Comparison of ENCODE assay signal across 1 cellular context in genomic region chr6:106787327-106788196, GRCh38.
A peak's percentile ranks its signal among the peaks of the same experiment; 100 is the strongest.
TF ChIP-seq lines count a peak whose summit lies in the region.

No MANE protein-coding gene starts in this region.

TF ChIP-seq in HepG2, 621 proteins besides CTCF, POLR2A, EP300 and RAD21 (continued from another document and continues in another):
- TF ChIP-seq, protein P1, sequence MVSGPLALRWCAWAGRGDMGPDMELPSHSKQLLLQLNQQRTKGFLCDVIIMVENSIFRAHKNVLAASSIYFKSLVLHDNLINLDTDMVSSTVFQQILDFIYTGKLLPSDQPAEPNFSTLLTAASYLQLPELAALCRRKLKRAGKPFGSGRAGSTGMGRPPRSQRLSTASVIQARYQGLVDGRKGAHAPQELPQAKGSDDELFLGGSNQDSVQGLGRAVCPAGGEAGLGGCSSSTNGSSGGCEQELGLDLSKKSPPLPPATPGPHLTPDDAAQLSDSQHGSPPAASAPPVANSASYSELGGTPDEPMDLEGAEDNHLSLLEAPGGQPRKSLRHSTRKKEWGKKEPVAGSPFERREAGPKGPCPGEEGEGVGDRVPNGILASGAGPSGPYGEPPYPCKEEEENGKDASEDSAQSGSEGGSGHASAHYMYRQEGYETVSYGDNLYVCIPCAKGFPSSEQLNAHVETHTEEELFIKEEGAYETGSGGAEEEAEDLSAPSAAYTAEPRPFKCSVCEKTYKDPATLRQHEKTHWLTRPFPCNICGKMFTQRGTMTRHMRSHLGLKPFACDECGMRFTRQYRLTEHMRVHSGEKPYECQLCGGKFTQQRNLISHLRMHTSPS (CRISPR knock-in tag; IDR thresholded peaks at IDR 0.05; ENCODE audit: low read depth): no peak
- TF ChIP-seq RFXANK (CRISPR knock-in tag; IDR thresholded peaks at IDR 0.05): 0 out of 2 replicates have a peak, but pooled peaks have one; percentile 27
- no peak for TF ChIP-seq ZNF772 (CRISPR knock-in tag; IDR thresholded peaks at IDR 0.05)
- TF ChIP-seq NFIB (CRISPR knock-in tag; IDR thresholded peaks at IDR 0.05; ENCODE audit: borderline replicate concordance): no peak
- TF ChIP-seq NPAS2 (CRISPR knock-in tag; IDR thresholded peaks at IDR 0.05; ENCODE audit: borderline replicate concordance): no peak
- no peak for TF ChIP-seq TRIM24 (CRISPR knock-in tag; IDR thresholded peaks at IDR 0.05)
- peak; percentile 36; the same call in 1 of the 2 replicates for TF ChIP-seq ZNF503 (CRISPR knock-in tag; IDR thresholded peaks at IDR 0.05)
- TF ChIP-seq MYC (CRISPR knock-in tag; IDR thresholded peaks at IDR 0.05; ENCODE audit: borderline replicate concordance): no peak
- no peak for TF ChIP-seq TBX3 (IDR thresholded peaks at IDR 0.05; ENCODE audit: borderline replicate concordance)
- TF ChIP-seq, protein P2, sequence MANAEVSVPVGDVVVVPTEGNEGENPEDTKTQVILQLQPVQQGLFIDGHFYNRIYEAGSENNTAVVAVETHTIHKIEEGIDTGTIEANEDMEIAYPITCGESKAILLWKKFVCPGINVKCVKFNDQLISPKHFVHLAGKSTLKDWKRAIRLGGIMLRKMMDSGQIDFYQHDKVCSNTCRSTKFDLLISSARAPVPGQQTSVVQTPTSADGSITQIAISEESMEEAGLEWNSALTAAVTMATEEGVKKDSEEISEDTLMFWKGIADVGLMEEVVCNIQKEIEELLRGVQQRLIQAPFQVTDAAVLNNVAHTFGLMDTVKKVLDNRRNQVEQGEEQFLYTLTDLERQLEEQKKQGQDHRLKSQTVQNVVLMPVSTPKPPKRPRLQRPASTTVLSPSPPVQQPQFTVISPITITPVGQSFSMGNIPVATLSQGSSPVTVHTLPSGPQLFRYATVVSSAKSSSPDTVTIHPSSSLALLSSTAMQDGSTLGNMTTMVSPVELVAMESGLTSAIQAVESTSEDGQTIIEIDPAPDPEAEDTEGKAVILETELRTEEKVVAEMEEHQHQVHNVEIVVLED (CRISPR knock-in tag; IDR thresholded peaks at IDR 0.05; ENCODE audit: borderline replicate concordance): no peak
- TF ChIP-seq, protein P3, sequence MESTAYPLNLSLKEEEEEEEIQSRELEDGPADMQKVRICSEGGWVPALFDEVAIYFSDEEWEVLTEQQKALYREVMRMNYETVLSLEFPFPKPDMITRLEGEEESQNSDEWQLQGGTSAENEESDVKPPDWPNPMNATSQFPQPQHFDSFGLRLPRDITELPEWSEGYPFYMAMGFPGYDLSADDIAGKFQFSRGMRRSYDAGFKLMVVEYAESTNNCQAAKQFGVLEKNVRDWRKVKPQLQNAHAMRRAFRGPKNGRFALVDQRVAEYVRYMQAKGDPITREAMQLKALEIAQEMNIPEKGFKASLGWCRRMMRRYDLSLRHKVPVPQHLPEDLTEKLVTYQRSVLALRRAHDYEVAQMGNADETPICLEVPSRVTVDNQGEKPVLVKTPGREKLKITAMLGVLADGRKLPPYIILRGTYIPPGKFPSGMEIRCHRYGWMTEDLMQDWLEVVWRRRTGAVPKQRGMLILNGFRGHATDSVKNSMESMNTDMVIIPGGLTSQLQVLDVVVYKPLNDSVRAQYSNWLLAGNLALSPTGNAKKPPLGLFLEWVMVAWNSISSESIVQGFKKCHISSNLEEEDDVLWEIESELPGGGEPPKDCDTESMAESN (CRISPR knock-in tag; conservative IDR thresholded peaks at IDR 0.05): no peak
- no peak for TF ChIP-seq ZSCAN31 (CRISPR knock-in tag; IDR thresholded peaks at IDR 0.05; ENCODE audit: low read depth)
- TF ChIP-seq ATAD3A (CRISPR knock-in tag; IDR thresholded peaks at IDR 0.05): no peak
- 0 out of 2 replicates have a peak, but pooled peaks have one; percentile 48 for TF ChIP-seq BRCA1 (CRISPR knock-in tag; IDR thresholded peaks at IDR 0.05)
- TF ChIP-seq POLR2G (IDR thresholded peaks at IDR 0.05; ENCODE audit: low read depth, low read length): no peak
- TF ChIP-seq, protein P4, sequence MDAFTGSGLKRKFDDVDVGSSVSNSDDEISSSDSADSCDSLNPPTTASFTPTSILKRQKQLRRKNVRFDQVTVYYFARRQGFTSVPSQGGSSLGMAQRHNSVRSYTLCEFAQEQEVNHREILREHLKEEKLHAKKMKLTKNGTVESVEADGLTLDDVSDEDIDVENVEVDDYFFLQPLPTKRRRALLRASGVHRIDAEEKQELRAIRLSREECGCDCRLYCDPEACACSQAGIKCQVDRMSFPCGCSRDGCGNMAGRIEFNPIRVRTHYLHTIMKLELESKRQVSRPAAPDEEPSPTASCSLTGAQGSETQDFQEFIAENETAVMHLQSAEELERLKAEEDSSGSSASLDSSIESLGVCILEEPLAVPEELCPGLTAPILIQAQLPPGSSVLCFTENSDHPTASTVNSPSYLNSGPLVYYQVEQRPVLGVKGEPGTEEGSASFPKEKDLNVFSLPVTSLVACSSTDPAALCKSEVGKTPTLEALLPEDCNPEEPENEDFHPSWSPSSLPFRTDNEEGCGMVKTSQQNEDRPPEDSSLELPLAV (CRISPR knock-in tag; conservative IDR thresholded peaks at IDR 0.05; ENCODE audit: low read depth): no peak
- peak; percentile 55; the same call in 1 of the 2 replicates for TF ChIP-seq REPIN1 (CRISPR knock-in tag; IDR thresholded peaks at IDR 0.05; ENCODE audit: borderline replicate concordance, low read depth)
- no peak for TF ChIP-seq PAWR (CRISPR knock-in tag; IDR thresholded peaks at IDR 0.05; ENCODE audit: borderline replicate concordance)
- TF ChIP-seq BCL3 (CRISPR knock-in tag; IDR thresholded peaks at IDR 0.05): no peak
- TF ChIP-seq ZNF879 (CRISPR knock-in tag; IDR thresholded peaks at IDR 0.05): no peak
- no peak for TF ChIP-seq ZNF33A (CRISPR knock-in tag; IDR thresholded peaks at IDR 0.05; ENCODE audit: borderline replicate concordance)
- no peak for TF ChIP-seq FOXK1 (CRISPR knock-in tag; IDR thresholded peaks at IDR 0.05; ENCODE audit: borderline replicate concordance, low read depth)
- TF ChIP-seq CEBPB (IDR thresholded peaks at IDR 0.05; ENCODE audit: borderline replicate concordance, low read depth, low read length): peak; percentile 91
- no peak for TF ChIP-seq BHLHE40 (IDR thresholded peaks at IDR 0.05; ENCODE audit: low read length)
- TF ChIP-seq POGZ (CRISPR knock-in tag; IDR thresholded peaks at IDR 0.05): no peak
- no peak for TF ChIP-seq KMT2B (CRISPR knock-in tag; IDR thresholded peaks at IDR 0.05)
- TF ChIP-seq, protein P5, sequence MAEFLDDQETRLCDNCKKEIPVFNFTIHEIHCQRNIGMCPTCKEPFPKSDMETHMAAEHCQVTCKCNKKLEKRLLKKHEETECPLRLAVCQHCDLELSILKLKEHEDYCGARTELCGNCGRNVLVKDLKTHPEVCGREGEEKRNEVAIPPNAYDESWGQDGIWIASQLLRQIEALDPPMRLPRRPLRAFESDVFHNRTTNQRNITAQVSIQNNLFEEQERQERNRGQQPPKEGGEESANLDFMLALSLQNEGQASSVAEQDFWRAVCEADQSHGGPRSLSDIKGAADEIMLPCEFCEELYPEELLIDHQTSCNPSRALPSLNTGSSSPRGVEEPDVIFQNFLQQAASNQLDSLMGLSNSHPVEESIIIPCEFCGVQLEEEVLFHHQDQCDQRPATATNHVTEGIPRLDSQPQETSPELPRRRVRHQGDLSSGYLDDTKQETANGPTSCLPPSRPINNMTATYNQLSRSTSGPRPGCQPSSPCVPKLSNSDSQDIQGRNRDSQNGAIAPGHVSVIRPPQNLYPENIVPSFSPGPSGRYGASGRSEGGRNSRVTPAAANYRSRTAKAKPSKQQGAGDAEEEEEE (CRISPR knock-in tag; IDR thresholded peaks at IDR 0.05; ENCODE audit: borderline replicate concordance): no peak
- TF ChIP-seq, protein P6, sequence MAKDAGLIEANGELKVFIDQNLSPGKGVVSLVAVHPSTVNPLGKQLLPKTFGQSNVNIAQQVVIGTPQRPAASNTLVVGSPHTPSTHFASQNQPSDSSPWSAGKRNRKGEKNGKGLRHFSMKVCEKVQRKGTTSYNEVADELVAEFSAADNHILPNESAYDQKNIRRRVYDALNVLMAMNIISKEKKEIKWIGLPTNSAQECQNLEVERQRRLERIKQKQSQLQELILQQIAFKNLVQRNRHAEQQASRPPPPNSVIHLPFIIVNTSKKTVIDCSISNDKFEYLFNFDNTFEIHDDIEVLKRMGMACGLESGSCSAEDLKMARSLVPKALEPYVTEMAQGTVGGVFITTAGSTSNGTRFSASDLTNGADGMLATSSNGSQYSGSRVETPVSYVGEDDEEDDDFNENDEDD (CRISPR knock-in tag; IDR thresholded peaks at IDR 0.05; ENCODE audit: borderline replicate concordance): peak; percentile 77; the same call in 1 of the 2 replicates
- TF ChIP-seq ZNF792 (CRISPR knock-in tag; IDR thresholded peaks at IDR 0.05): peak; percentile 55; the same call in 1 of the 2 replicates
- TF ChIP-seq ZBTB43 (CRISPR knock-in tag; conservative IDR thresholded peaks at IDR 0.05): 0 out of 2 replicates have a peak, but pooled peaks have one; percentile 51
- TF ChIP-seq ZNF557 (CRISPR knock-in tag; IDR thresholded peaks at IDR 0.05): no peak
- TF ChIP-seq TRIM22 (IDR thresholded peaks at IDR 0.05): no peak
- peak; percentile 71 for TF ChIP-seq GATAD2A (CRISPR knock-in tag; IDR thresholded peaks at IDR 0.05)
- no peak for TF ChIP-seq DDIT3 (CRISPR knock-in tag; IDR thresholded peaks at IDR 0.05)
- no peak for TF ChIP-seq SMAD3 (CRISPR knock-in tag; IDR thresholded peaks at IDR 0.05)
- TF ChIP-seq, protein P7, sequence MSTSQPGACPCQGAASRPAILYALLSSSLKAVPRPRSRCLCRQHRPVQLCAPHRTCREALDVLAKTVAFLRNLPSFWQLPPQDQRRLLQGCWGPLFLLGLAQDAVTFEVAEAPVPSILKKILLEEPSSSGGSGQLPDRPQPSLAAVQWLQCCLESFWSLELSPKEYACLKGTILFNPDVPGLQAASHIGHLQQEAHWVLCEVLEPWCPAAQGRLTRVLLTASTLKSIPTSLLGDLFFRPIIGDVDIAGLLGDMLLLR (CRISPR knock-in tag; IDR thresholded peaks at IDR 0.05): no peak
- no peak for TF ChIP-seq HOXA9 (CRISPR knock-in tag; IDR thresholded peaks at IDR 0.05; ENCODE audit: borderline replicate concordance)
- no peak for TF ChIP-seq DR1 (CRISPR knock-in tag; IDR thresholded peaks at IDR 0.05)
- no peak for TF ChIP-seq ZNF496 (CRISPR knock-in tag; IDR thresholded peaks at IDR 0.05; ENCODE audit: insufficient replicate concordance)
- TF ChIP-seq ZNF589 (CRISPR knock-in tag; conservative IDR thresholded peaks at IDR 0.05): no peak
- TF ChIP-seq RBM22 (optimal IDR thresholded peaks at IDR 0.05; ENCODE audit: low read length): no peak
- TF ChIP-seq, protein P8, sequence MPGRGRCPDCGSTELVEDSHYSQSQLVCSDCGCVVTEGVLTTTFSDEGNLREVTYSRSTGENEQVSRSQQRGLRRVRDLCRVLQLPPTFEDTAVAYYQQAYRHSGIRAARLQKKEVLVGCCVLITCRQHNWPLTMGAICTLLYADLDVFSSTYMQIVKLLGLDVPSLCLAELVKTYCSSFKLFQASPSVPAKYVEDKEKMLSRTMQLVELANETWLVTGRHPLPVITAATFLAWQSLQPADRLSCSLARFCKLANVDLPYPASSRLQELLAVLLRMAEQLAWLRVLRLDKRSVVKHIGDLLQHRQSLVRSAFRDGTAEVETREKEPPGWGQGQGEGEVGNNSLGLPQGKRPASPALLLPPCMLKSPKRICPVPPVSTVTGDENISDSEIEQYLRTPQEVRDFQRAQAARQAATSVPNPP (CRISPR knock-in tag; IDR thresholded peaks at IDR 0.05): no peak
